In genomic region chr19:14544977-14545715, GRCh38 we compare ENCODE assay signal across 7 cellular contexts. TPM values are rescaled to one million over a fixed set of nuclear protein-coding genes. Genes with fewer than 3 reads are reported as not detected.
DNase-seq lines count a peak whose midpoint lies in the region; ATAC-seq and TF ChIP-seq lines count a peak whose summit lies in the region.
"Had no signal": no experiment of that assay in that cellular context is flagged by ENCODE, and none has a peak within 500 bp of the region (broad histone marks: within the 10 kb centered on the region; RNA-seq: fewer than 3 reads in every experiment).

No MANE protein-coding gene starts in this region.

- H3K27ac ChIP-seq in dorsolateral prefrontal cortex: peak overlapping the region; percentile 87 to 100 (median 98)

- H3K4me3 ChIP-seq in dorsolateral prefrontal cortex: peak overlapping the region in 57 of 59 donors; percentile 6 to 65 (median 47)

- no peak for ATAC-seq in HG03025 (IDR thresholded peaks at IDR 0.05; ENCODE audit: low FRiP score, unreplicated experiment)

- DNase-seq in NCI-H1694 treated with DMSO at 0.1 percent for 48 hours (lab: John Stamatoyannopoulos, UW): peak; percentile 88
- DNase-seq in dorsolateral prefrontal cortex: peak; percentile 90 to 98 (median 94)
- DNase-seq in renal cortical epithelial cell (ENCODE audit: low read depth): peak; percentile 50
- DNase-seq in NCI-H748 (lab: John Stamatoyannopoulos, UW; ENCODE audit: unreplicated experiment): no peak
- no peak for DNase-seq in NCI-H526 treated with DMSO at 0.1 percent for 48 hours (lab: John Stamatoyannopoulos, UW)
- DNase-seq: NCI-H526 had no signal

- intact Hi-C loops in dorsolateral prefrontal cortex (cut with DNase I): no loop called here

- TF ChIP-seq CTCF in dorsolateral prefrontal cortex (IDR thresholded peaks at IDR 0.05 in 54 of 56, conservative IDR thresholded peaks at IDR 0.05 in 2 of 56; ENCODE audit: low read depth in 1 of 56, partially characterized antibody in 56 of 56): peak in 12 of 56 donors; percentile 6 to 30 (median 21)

- H3K27me3 ChIP-seq in dorsolateral prefrontal cortex: no peaks in the 10 kb centered on the region

RNA-seq across cellular contexts. Expression of gene TECR, which starts 15.8 kb away (rescaled TPM):
- total RNA-seq in dorsolateral prefrontal cortex (100 to 1,000 TPM; 169 to 287 (median 205) TPM), renal cortical epithelial cell (33.4 and 35.6 TPM in 2 replicates)

RNA-seq across cellular contexts. Expression of gene NDUFB7, which starts 26.7 kb away (rescaled TPM):
- total RNA-seq in dorsolateral prefrontal cortex: 100 to 1,000 TPM; 107 to 236 (median 166) TPM
- 108 and 413 TPM in 2 replicates for total RNA-seq in renal cortical epithelial cell

RNA-seq across cellular contexts. Expression of gene DNAJB1, which starts 26.9 kb away (rescaled TPM):
- total RNA-seq in dorsolateral prefrontal cortex: 1,000 to 10,000 TPM in 2 of 120 experiments, 100 to 1,000 TPM in 67, 10 to 100 TPM in 51; 67.5 to 1,486 (median 107) TPM
- 55.3 and 58.9 TPM in 2 replicates for total RNA-seq in renal cortical epithelial cell

RNA-seq across cellular contexts. Expression of gene CLEC17A, which starts 37.7 kb away (rescaled TPM):
- 1 to 10 TPM in 29 of 120 experiments, under 1 TPM in 70, not detected in 21; 0.20 to 3.3 (median 0.75) TPM for total RNA-seq in dorsolateral prefrontal cortex
- total RNA-seq in renal cortical epithelial cell: not detected in 2 replicates

RNA-seq across cellular contexts. Expression of gene GIPC1, which starts 49.2 kb away (rescaled TPM):
- 100 to 1,000 TPM in 13 of 120 experiments, 10 to 100 TPM in 107; 54.9 to 112 (median 87.4) TPM for total RNA-seq in dorsolateral prefrontal cortex
- 180 and 401 TPM in 2 replicates for total RNA-seq in renal cortical epithelial cell

Comparison
In these comparisons a context has a peak if more than half of its experiments do, and no peak if none do; other contexts are left out.
1. DNase-seq: peak in NCI-H1694 treated with DMSO at 0.1 percent for 48 hours (single experiment), dorsolateral prefrontal cortex (10 of 10) and renal cortical epithelial cell (single experiment); none in NCI-H748 (single experiment) and NCI-H526 treated with DMSO at 0.1 percent for 48 hours (single experiment).